Comparison of ENCODE assay signal across 20 cellular contexts in the genomic region with DNA sequence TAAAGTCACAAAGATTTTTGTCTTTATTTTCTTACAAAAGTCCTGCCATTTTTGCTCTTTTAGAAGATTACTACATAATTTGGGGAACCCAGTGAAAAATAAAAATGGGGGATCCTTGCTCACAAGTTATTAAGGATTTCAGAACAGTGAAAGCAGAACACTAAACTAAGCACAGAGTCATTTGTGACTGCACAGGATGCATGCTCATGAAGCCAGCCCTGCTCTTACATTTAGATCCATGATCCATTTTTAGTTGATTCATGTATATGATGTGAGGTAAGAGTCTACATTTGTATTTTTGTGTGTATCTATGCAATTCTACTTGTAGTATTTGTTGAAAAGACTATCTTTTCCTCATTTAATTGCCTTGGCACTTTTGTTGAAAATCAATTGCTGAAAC. TPM values are rescaled to one million over a fixed set of nuclear protein-coding genes. Genes with fewer than 3 reads are reported as not detected.
A peak's percentile ranks its signal among the peaks of the same experiment; 100 is the strongest.
DNase-seq lines count a peak whose midpoint lies in the region; ATAC-seq lines count a peak whose summit lies in the region.
"Had no signal": no experiment of that assay in that cellular context is flagged by ENCODE, and none has a peak within 500 bp of the region (broad histone marks: within the 10 kb centered on the region; RNA-seq: fewer than 3 reads in every experiment).

No MANE protein-coding gene starts in this region.

- H3K36me3 Mint-ChIP-seq in activated naive CD4-positive, alpha-beta T cell treated with anti-CD3 and anti-CD28 coated beads, Interleukin-2, amount 50 U/mL, for 24 hours = peaks cover 38% of the 10 kb centered on the region
- H3K36me3 Mint-ChIP-seq in T-cell = peaks cover 59% of the 10 kb centered on the region
- H3K36me3 Mint-ChIP-seq in activated naive CD8-positive, alpha-beta T cell treated with anti-CD3 and anti-CD28 coated beads, Interleukin-2, amount 50 U/mL, for 24 hours (ENCODE audit: low read depth) = peaks cover 50% of the 10 kb centered on the region

- H2BK5ac ChIP-seq in mesenchymal stem cell (ENCODE audit: low read depth, low read length, poor library complexity, severe bottlenecking) = no peak overlapping the region

- H4K8ac ChIP-seq in mesenchymal stem cell (ENCODE audit: low read length) = no peak overlapping the region

- POLR2A ChIA-PET in T-cell (lab: Charles Lee) = no interaction called here

- CTCF ChIA-PET in T-cell (lab: Charles Lee) = no interaction called here

- no peaks in the 10 kb centered on the region for H3K27me3 ChIP-seq in mesenchymal stem cell (ENCODE audit: control insufficient read depth in 1 of 2, insufficient read depth in 1 of 2, low read length in 2 of 2)
- H3K27me3 ChIP-seq: ascending aorta, esophagus muscularis mucosa, neutrophil had no signal

- H2AFZ ChIP-seq in mesenchymal stem cell (ENCODE audit: low read depth, low read length) = no peak overlapping the region
- H2AFZ ChIP-seq: GM23248 had no signal

- no peak for DNase-seq in activated naive CD4-positive, alpha-beta T cell treated with anti-CD3 and anti-CD28 coated beads, Interleukin-2, amount 50 U/mL, for 16 hours
- no peak for DNase-seq in T-cell
- no peak for DNase-seq in activated naive CD8-positive, alpha-beta T cell treated with anti-CD3 and anti-CD28 coated beads, Interleukin-2, amount 50 U/mL, for 24 hours
- DNase-seq in mesenchymal stem cell = no peak
- no peak for DNase-seq in germinal center (ENCODE audit: low spot score)
- DNase-seq: cerebellar nuclear complex; COR-L47; DND-41; GM23248; NCI-H1048; NCI-H2081 treated with DMSO at 0.1 percent for 48 hours; NCI-H510A treated with DMSO at 0.1 percent for 48 hours; stimulated activated CD4-positive, alpha-beta T cell treated with anti-CD3 and anti-CD28 coated beads, Interleukin-4, amount 100 ng/mL, for 1 hour had no signal

- peaks cover 17% of the 10 kb centered on the region for H3K9me3 Mint-ChIP-seq in activated naive CD4-positive, alpha-beta T cell treated with anti-CD3 and anti-CD28 coated beads, Interleukin-2, amount 50 U/mL, for 24 hours
- H3K9me3 Mint-ChIP-seq in T-cell = peaks cover 15 to 31% (median 22%) of the 10 kb centered on the region in 3 donors
- H3K9me3 Mint-ChIP-seq in activated naive CD8-positive, alpha-beta T cell treated with anti-CD3 and anti-CD28 coated beads, Interleukin-2, amount 50 U/mL, for 24 hours = peaks cover 24% of the 10 kb centered on the region

- no peak overlapping the region for H2BK15ac ChIP-seq in mesenchymal stem cell (ENCODE audit: low read depth, poor library complexity, severe bottlenecking)

- no peak overlapping the region for H2BK12ac ChIP-seq in mesenchymal stem cell (ENCODE audit: low read length in 2 of 2)

- peaks cover 5% of the 10 kb centered on the region for H3K4me1 ChIP-seq in mesenchymal stem cell (ENCODE audit: control insufficient read depth, insufficient read depth, low read depth, low read length)
- H3K4me1 ChIP-seq: ascending aorta had no signal

- H3K4me3 Mint-ChIP-seq in activated naive CD4-positive, alpha-beta T cell treated with anti-CD3 and anti-CD28 coated beads, Interleukin-2, amount 50 U/mL, for 24 hours = peak overlapping the region; percentile 58
- H3K4me3 Mint-ChIP-seq in T-cell = peak overlapping the region; percentile 21 to 44 (median 42)
- no peak overlapping the region for H3K4me3 Mint-ChIP-seq in activated naive CD8-positive, alpha-beta T cell treated with anti-CD3 and anti-CD28 coated beads, Interleukin-2, amount 50 U/mL, for 24 hours

- no peak overlapping the region for H3K27ac Mint-ChIP-seq in activated naive CD4-positive, alpha-beta T cell treated with anti-CD3 and anti-CD28 coated beads, Interleukin-2, amount 50 U/mL, for 24 hours
- peak overlapping the region; percentile 86 to 91 for H3K27ac Mint-ChIP-seq in T-cell
- peak overlapping the region; percentile 80 for H3K27ac Mint-ChIP-seq in activated naive CD8-positive, alpha-beta T cell treated with anti-CD3 and anti-CD28 coated beads, Interleukin-2, amount 50 U/mL, for 24 hours

- no peak overlapping the region for H3K27ac ChIP-seq in mesenchymal stem cell (ENCODE audit: low read length, poor library complexity, severe bottlenecking)
- H3K27ac ChIP-seq: ascending aorta, esophagus muscularis mucosa, GM23248, neutrophil had no signal

- no peak overlapping the region for H3K18ac ChIP-seq in mesenchymal stem cell (ENCODE audit: low read depth in 1 of 2, low read length in 2 of 2)

- H3K36me3 ChIP-seq in mesenchymal stem cell (ENCODE audit: control insufficient read depth in 1 of 2, insufficient read depth in 2 of 2, low read depth in 1 of 2, low read length in 2 of 2) = peaks cover 0 to 11% of the 10 kb centered on the region in 2 experiments
- H3K36me3 ChIP-seq: neutrophil had no signal

- H2AK5ac ChIP-seq in mesenchymal stem cell (ENCODE audit: low read length, severe bottlenecking) = no peak overlapping the region

- peaks cover 9% of the 10 kb centered on the region for H3K9me3 ChIP-seq in mesenchymal stem cell (ENCODE audit: control insufficient read depth, low read length)
- H3K9me3 ChIP-seq: neutrophil had no signal

- no peaks in the 10 kb centered on the region for H3K27me3 Mint-ChIP-seq in activated naive CD4-positive, alpha-beta T cell treated with anti-CD3 and anti-CD28 coated beads, Interleukin-2, amount 50 U/mL, for 24 hours
- no peaks in the 10 kb centered on the region for H3K27me3 Mint-ChIP-seq in T-cell
- no peaks in the 10 kb centered on the region for H3K27me3 Mint-ChIP-seq in activated naive CD8-positive, alpha-beta T cell treated with anti-CD3 and anti-CD28 coated beads, Interleukin-2, amount 50 U/mL, for 24 hours

- no peak overlapping the region for H4K91ac ChIP-seq in mesenchymal stem cell (ENCODE audit: low read length)

- H3K4me1 Mint-ChIP-seq in activated naive CD4-positive, alpha-beta T cell treated with anti-CD3 and anti-CD28 coated beads, Interleukin-2, amount 50 U/mL, for 24 hours = peaks cover 80% of the 10 kb centered on the region
- peaks cover 66 to 76% (median 72%) of the 10 kb centered on the region in 3 donors for H3K4me1 Mint-ChIP-seq in T-cell
- peaks cover 68% of the 10 kb centered on the region for H3K4me1 Mint-ChIP-seq in activated naive CD8-positive, alpha-beta T cell treated with anti-CD3 and anti-CD28 coated beads, Interleukin-2, amount 50 U/mL, for 24 hours

- peaks cover 21% of the 10 kb centered on the region for H3K79me1 ChIP-seq in mesenchymal stem cell (replicated peaks; ENCODE audit: low read length, poor library complexity, severe bottlenecking)

- no peak overlapping the region for H3K4ac ChIP-seq in mesenchymal stem cell (ENCODE audit: low read depth in 1 of 2, low read length in 2 of 2)

- no peak overlapping the region for H3K4me3 ChIP-seq in mesenchymal stem cell (ENCODE audit: insufficient read depth in 1 of 2, low read depth in 1 of 2, low read length in 2 of 2)
- H3K4me3 ChIP-seq: ascending aorta, esophagus muscularis mucosa, GM23248, K562, smooth muscle cell had no signal

- H2BK120ac ChIP-seq in mesenchymal stem cell (ENCODE audit: low read depth, low read length) = no peak overlapping the region

- H3K14ac ChIP-seq in mesenchymal stem cell (ENCODE audit: low read length in 2 of 2) = no peak overlapping the region

- H3K23ac ChIP-seq in mesenchymal stem cell (ENCODE audit: low read length in 2 of 2) = no peak overlapping the region

- ATAC-seq in T-cell (replicated peaks in 1 of 4) (peak in 2 of 4 experiments; percentile 48 to 64), GM21528 (IDR thresholded peaks at IDR 0.05; ENCODE audit: low FRiP score, unreplicated experiment) (no peak)
- peak; percentile 40 for ATAC-seq in activated naive CD8-positive, alpha-beta T cell treated with anti-CD3 and anti-CD28 coated beads, Interleukin-2, amount 50 U/mL, for 24 hours
- ATAC-seq: K562 had no signal

- no peak overlapping the region for H3K4me2 ChIP-seq in mesenchymal stem cell (ENCODE audit: low read length, poor library complexity, severe bottlenecking)
- H3K4me2 ChIP-seq: smooth muscle cell had no signal

- no peak overlapping the region for H3K9ac ChIP-seq in mesenchymal stem cell (ENCODE audit: low read length)
- H3K9ac ChIP-seq: GM23248 had no signal

RNA-seq across cellular contexts. Expression of a gene that starts 21.8 kb away (rescaled TPM):
- total RNA-seq in T-cell = 100 to 1,000 TPM in 1 of 5 donors, 10 to 100 TPM in 4; 80.8 to 104 (median 82.0) TPM
- 23.6 TPM for polyA plus RNA-seq in mesenchymal stem cell (2013, experiment 1 of 2)
- 21.8 TPM for polyA plus RNA-seq in mesenchymal stem cell (2013, experiment 2 of 2)
